1 cellular context compared by ENCODE assay signal in the genomic region with DNA sequence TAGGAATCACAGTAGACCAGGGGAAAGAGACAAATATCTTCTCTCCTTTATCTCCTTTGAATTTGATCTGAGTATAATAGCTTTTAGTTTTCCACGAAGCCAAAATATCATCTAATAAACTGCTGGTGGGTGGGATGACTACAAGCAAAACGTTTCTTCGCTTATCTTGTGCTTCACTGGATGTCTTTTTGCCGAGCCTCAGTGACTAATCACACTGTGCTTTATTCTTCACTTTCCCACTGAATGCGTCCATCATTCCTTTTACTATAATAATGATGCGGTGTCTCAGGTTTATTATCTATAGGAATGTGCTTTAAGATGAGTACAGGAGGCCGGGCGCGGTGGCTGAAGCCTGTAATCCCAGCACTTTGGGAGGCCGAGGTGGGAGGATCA.
TF ChIP-seq lines count a peak whose summit lies in the region.

No MANE protein-coding gene starts in this region.

TF ChIP-seq in K562, 482 proteins besides CTCF, POLR2A, EP300 and RAD21 (continued from another document):
- TF ChIP-seq, protein P1, sequence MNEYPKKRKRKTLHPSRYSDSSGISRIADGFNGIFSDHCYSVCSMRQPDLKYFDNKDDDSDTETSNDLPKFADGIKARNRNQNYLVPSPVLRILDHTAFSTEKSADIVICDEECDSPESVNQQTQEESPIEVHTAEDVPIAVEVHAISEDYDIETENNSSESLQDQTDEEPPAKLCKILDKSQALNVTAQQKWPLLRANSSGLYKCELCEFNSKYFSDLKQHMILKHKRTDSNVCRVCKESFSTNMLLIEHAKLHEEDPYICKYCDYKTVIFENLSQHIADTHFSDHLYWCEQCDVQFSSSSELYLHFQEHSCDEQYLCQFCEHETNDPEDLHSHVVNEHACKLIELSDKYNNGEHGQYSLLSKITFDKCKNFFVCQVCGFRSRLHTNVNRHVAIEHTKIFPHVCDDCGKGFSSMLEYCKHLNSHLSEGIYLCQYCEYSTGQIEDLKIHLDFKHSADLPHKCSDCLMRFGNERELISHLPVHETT (CRISPR knock-in tag; conservative IDR thresholded peaks at IDR 0.05 in 1 of 2, IDR thresholded peaks at IDR 0.05 in 1 of 2): no peak
- TF ChIP-seq KLF6 (CRISPR knock-in tag; IDR thresholded peaks at IDR 0.05; ENCODE audit: borderline replicate concordance): no peak
- no peak for TF ChIP-seq CEBPZ (IDR thresholded peaks at IDR 0.05; ENCODE audit: borderline replicate concordance, low read depth, low read length)
- TF ChIP-seq GATA2 (CRISPR knock-in tag; IDR thresholded peaks at IDR 0.05): no peak
- TF ChIP-seq ELF2 (CRISPR knock-in tag; IDR thresholded peaks at IDR 0.05): no peak
- TF ChIP-seq NFRKB (IDR thresholded peaks at IDR 0.05; ENCODE audit: low read depth): no peak
- TF ChIP-seq SMAD1 (IDR thresholded peaks at IDR 0.05; ENCODE audit: low read depth, low read length, partially characterized antibody): no peak
